1 cellular context compared by ENCODE assay signal in the genomic region with DNA sequence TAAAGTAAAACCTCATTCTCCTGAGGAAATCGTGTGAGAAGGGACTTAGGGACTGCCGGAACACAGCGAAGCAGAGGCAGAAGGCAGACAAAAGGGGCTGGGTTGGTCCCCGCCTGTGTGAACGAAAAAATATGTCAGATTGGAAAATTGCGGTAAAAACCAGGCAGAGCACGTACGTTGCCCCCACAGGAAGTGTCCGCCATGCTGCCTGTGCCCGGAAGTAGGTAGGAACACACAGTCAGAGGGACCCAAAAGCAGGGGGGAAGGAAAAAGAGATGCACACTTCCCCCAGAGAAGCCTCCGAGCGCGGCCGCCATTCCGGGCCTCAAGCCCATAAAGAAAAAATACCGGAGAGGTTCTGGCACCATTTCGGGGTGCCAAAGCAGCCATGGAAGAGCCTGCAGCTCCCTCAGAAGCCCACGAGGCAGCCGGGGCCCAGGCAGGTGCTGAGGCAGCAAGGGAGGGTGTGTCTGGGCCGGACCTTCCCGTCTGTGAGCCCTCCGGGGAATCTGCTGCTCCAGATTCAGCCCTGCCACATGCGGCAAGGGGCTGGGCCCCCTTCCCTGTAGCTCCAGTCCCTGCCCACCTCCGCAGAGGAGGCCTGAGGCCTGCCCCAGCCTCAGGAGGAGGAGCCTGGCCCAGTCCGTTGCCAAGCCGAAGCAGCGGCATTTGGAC.
TF ChIP-seq lines count a peak whose summit lies in the region.

Gene MKRN3, plus strand, starts transcription at position 280 of the 675 bp plus-strand sequence. Its CDS starts 109 bp downstream, at position 389.

TF ChIP-seq in K562, 482 proteins besides CTCF, POLR2A, EP300 and RAD21 (continued from another document and continues in another):
- TF ChIP-seq NFE2 (IDR thresholded peaks at IDR 0.05; ENCODE audit: low read depth) (0 out of 2 replicates have a peak, but pooled peaks have one; percentile 7), SAP30 (IDR thresholded peaks at IDR 0.05; ENCODE audit: borderline replicate concordance, insufficient read depth, low read depth, low read length, poor library complexity, severe bottlenecking) (peak; percentile 15), GATAD2A (IDR thresholded peaks at IDR 0.05) (no peak), POLR2AphosphoS5 (IDR thresholded peaks at IDR 0.05; ENCODE audit: control insufficient read depth, insufficient read depth, low read depth, low read length) (peak; percentile 91), CBX5 (IDR thresholded peaks at IDR 0.05; ENCODE audit: borderline replicate concordance, low read depth) (0 out of 2 replicates have a peak, but pooled peaks have one; percentile 73), DNMT1 (IDR thresholded peaks at IDR 0.05) (no peak), ZNF263 (CRISPR knock-in tag; IDR thresholded peaks at IDR 0.05; ENCODE audit: borderline replicate concordance) (peak; percentile 26; the same call in 1 of the 2 replicates), RBM25 (IDR thresholded peaks at IDR 0.05; ENCODE audit: low read depth, low read length, severe bottlenecking) (no peak), HINFP (tag; conservative IDR thresholded peaks at IDR 0.05; ENCODE audit: low read depth) (0 out of 2 replicates have a peak, but pooled peaks have one; percentile 13), HCFC1 (IDR thresholded peaks at IDR 0.05; ENCODE audit: low read depth, low read length) (peak; percentile 93), RFX7 (CRISPR knock-in tag; IDR thresholded peaks at IDR 0.05) (no peak), MBD2 (IDR thresholded peaks at IDR 0.05; ENCODE audit: borderline replicate concordance, low read depth) (peak; percentile 89), ETV6 (IDR thresholded peaks at IDR 0.05; ENCODE audit: borderline replicate concordance in 1 of 2, low read depth in 2 of 2, low read length in 1 of 2) (peak; percentile 13 to 42; a peak in 1 of 4 replicates), ETV6 (CRISPR knock-in tag; IDR thresholded peaks at IDR 0.05; ENCODE audit: borderline replicate concordance) (no peak), MAFK (IDR thresholded peaks at IDR 0.05; ENCODE audit: low read length) (0 out of 2 replicates have a peak, but pooled peaks have one; percentile 21), HNRNPL (IDR thresholded peaks at IDR 0.05; ENCODE audit: low read depth, low read length) (no peak), ZBTB43 (CRISPR knock-in tag; IDR thresholded peaks at IDR 0.05) (no peak), RUNX1 (IDR thresholded peaks at IDR 0.05; ENCODE audit: low read depth) (no peak), ETS2 (tag; IDR thresholded peaks at IDR 0.05; ENCODE audit: borderline replicate concordance, poor library complexity, severe bottlenecking) (peak; percentile 82), ZHX1 (conservative IDR thresholded peaks at IDR 0.05; ENCODE audit: low read length) (peak; percentile 74; the same call in 1 of the 2 replicates), L3MBTL2 (IDR thresholded peaks at IDR 0.05) (peak; percentile 84), ZNF830 (CRISPR knock-in tag; IDR thresholded peaks at IDR 0.05) (0 out of 2 replicates have a peak, but pooled peaks have one; percentile 17), EHMT2 (IDR thresholded peaks at IDR 0.05) (peak; percentile 65; the same call in 1 of the 2 replicates), TRIM28 (IDR thresholded peaks at IDR 0.05) (0 out of 2 replicates have a peak, but pooled peaks have one; percentile 26), CSDE1 (IDR thresholded peaks at IDR 0.05) (no peak), UBTF (IDR thresholded peaks at IDR 0.05; ENCODE audit: borderline replicate concordance in 1 of 2, low read depth in 2 of 2, low read length in 2 of 2) (0 out of 4 replicates have a peak, but pooled peaks have one; percentile 14 to 63)
- TF ChIP-seq, protein P1, sequence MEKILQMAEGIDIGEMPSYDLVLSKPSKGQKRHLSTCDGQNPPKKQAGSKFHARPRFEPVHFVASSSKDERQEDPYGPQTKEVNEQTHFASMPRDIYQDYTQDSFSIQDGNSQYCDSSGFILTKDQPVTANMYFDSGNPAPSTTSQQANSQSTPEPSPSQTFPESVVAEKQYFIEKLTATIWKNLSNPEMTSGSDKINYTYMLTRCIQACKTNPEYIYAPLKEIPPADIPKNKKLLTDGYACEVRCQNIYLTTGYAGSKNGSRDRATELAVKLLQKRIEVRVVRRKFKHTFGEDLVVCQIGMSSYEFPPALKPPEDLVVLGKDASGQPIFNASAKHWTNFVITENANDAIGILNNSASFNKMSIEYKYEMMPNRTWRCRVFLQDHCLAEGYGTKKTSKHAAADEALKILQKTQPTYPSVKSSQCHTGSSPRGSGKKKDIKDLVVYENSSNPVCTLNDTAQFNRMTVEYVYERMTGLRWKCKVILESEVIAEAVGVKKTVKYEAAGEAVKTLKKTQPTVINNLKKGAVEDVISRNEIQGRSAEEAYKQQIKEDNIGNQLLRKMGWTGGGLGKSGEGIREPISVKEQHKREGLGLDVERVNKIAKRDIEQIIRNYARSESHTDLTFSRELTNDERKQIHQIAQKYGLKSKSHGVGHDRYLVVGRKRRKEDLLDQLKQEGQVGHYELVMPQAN (IDR thresholded peaks at IDR 0.05; ENCODE audit: borderline replicate concordance): 0 out of 2 replicates have a peak, but pooled peaks have one; percentile 57
- TF ChIP-seq, protein P2, sequence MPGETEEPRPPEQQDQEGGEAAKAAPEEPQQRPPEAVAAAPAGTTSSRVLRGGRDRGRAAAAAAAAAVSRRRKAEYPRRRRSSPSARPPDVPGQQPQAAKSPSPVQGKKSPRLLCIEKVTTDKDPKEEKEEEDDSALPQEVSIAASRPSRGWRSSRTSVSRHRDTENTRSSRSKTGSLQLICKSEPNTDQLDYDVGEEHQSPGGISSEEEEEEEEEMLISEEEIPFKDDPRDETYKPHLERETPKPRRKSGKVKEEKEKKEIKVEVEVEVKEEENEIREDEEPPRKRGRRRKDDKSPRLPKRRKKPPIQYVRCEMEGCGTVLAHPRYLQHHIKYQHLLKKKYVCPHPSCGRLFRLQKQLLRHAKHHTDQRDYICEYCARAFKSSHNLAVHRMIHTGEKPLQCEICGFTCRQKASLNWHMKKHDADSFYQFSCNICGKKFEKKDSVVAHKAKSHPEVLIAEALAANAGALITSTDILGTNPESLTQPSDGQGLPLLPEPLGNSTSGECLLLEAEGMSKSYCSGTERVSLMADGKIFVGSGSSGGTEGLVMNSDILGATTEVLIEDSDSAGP (CRISPR knock-in tag; IDR thresholded peaks at IDR 0.05): no peak
- TF ChIP-seq, protein P3, sequence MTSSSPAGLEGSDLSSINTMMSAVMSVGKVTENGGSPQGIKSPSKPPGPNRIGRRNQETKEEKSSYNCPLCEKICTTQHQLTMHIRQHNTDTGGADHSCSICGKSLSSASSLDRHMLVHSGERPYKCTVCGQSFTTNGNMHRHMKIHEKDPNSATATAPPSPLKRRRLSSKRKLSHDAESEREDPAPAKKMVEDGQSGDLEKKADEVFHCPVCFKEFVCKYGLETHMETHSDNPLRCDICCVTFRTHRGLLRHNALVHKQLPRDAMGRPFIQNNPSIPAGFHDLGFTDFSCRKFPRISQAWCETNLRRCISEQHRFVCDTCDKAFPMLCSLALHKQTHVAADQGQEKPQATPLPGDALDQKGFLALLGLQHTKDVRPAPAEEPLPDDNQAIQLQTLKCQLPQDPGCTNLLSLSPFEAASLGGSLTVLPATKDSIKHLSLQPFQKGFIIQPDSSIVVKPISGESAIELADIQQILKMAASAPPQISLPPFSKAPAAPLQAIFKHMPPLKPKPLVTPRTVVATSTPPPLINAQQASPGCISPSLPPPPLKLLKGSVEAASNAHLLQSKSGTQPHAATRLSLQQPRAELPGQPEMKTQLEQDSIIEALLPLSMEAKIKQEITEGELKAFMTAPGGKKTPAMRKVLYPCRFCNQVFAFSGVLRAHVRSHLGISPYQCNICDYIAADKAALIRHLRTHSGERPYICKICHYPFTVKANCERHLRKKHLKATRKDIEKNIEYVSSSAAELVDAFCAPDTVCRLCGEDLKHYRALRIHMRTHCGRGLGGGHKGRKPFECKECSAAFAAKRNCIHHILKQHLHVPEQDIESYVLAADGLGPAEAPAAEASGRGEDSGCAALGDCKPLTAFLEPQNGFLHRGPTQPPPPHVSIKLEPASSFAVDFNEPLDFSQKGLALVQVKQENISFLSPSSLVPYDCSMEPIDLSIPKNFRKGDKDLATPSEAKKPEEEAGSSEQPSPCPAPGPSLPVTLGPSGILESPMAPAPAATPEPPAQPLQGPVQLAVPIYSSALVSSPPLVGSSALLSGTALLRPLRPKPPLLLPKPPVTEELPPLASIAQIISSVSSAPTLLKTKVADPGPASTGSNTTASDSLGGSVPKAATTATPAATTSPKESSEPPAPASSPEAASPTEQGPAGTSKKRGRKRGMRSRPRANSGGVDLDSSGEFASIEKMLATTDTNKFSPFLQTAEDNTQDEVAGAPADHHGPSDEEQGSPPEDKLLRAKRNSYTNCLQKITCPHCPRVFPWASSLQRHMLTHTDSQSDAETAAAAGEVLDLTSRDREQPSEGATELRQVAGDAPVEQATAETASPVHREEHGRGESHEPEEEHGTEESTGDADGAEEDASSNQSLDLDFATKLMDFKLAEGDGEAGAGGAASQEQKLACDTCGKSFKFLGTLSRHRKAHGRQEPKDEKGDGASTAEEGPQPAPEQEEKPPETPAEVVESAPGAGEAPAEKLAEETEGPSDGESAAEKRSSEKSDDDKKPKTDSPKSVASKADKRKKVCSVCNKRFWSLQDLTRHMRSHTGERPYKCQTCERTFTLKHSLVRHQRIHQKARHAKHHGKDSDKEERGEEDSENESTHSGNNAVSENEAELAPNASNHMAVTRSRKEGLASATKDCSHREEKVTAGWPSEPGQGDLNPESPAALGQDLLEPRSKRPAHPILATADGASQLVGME (CRISPR knock-in tag; IDR thresholded peaks at IDR 0.05): 0 out of 2 replicates have a peak, but pooled peaks have one; percentile 53
- TF ChIP-seq, protein P4, sequence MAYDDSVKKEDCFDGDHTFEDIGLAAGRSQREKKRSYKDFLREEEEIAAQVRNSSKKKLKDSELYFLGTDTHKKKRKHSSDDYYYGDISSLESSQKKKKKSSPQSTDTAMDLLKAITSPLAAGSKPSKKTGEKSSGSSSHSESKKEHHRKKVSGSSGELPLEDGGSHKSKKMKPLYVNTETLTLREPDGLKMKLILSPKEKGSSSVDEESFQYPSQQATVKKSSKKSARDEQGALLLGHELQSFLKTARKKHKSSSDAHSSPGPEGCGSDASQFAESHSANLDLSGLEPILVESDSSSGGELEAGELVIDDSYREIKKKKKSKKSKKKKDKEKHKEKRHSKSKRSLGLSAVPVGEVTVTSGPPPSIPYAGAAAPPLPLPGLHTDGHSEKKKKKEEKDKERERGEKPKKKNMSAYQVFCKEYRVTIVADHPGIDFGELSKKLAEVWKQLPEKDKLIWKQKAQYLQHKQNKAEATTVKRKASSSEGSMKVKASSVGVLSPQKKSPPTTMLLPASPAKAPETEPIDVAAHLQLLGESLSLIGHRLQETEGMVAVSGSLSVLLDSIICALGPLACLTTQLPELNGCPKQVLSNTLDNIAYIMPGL (CRISPR knock-in tag; IDR thresholded peaks at IDR 0.05): peak; percentile 37; the same call in 1 of the 2 replicates
